ENCODE assay signal across 11 cellular contexts in genomic region chrX:16603235-16603634, GRCh38. TPM values are rescaled to one million over a fixed set of nuclear protein-coding genes. Genes with fewer than 3 reads are reported as not detected.
DNase-seq lines count a peak whose midpoint lies in the region; ATAC-seq and TF ChIP-seq lines count a peak whose summit lies in the region.
"Not testable (repeated sequence)": the region's sequence is repeated elsewhere in the genome, so short reads cannot be mapped to it uniquely, and the experiment has no call there.
"Had no signal": no experiment of that assay in that cellular context is flagged by ENCODE, and none has a peak within 500 bp of the region (broad histone marks: within the 10 kb centered on the region; RNA-seq: fewer than 3 reads in every experiment).

No MANE protein-coding gene starts in this region.

- not testable (repeated sequence) for DNase-seq in CD4-positive, alpha-beta T cell; T-helper 17 cell; activated naive CD4-positive, alpha-beta T cell treated with anti-CD3 and anti-CD28 coated beads, Interleukin-2, amount 10 ng/mL, durations not matched to agents 7 days and 5 days; heart left ventricle

- ATAC-seq in CD4-positive, alpha-beta T cell (ENCODE audit: poor library complexity); T-helper 17 cell; heart left ventricle: not testable (repeated sequence)

- WGBS in heart left ventricle, 4 donors, result 86 to 96% (median 90%) methylated on average over 6 of the region's 6 CpGs

- peak overlapping the region; percentile 95 for H3K27ac Mint-ChIP-seq in CD4-positive, alpha-beta T cell
- H3K27ac Mint-ChIP-seq in T-helper 17 cell, result peak overlapping the region; percentile 90
- H3K27ac Mint-ChIP-seq in activated naive CD4-positive, alpha-beta T cell treated with anti-CD3 and anti-CD28 coated beads, Interleukin-2, amount 10 ng/mL, durations not matched to agents 7 days and 5 days, result peak overlapping the region; percentile 99

- H3K36me3 Mint-ChIP-seq in CD4-positive, alpha-beta T cell (ENCODE audit: low read depth); T-helper 17 cell (ENCODE audit: low read depth): not testable (repeated sequence)
- peaks cover 11% of the 10 kb centered on the region for H3K36me3 Mint-ChIP-seq in activated naive CD4-positive, alpha-beta T cell treated with anti-CD3 and anti-CD28 coated beads, Interleukin-2, amount 10 ng/mL, durations not matched to agents 7 days and 5 days

- not testable (repeated sequence) for H3K9ac ChIP-seq in HUES6 (ENCODE audit: low read length); stomach smooth muscle (ENCODE audit: low read length in 2 of 2)

- intact Hi-C loops in CD4-positive, alpha-beta T cell (cut with DNase I, micrococcal nuclease); heart left ventricle (cut with DNase I): not testable (repeated sequence)

- not testable (repeated sequence) for H3K27me3 Mint-ChIP-seq in CD4-positive, alpha-beta T cell; T-helper 17 cell; activated naive CD4-positive, alpha-beta T cell treated with anti-CD3 and anti-CD28 coated beads, Interleukin-2, amount 10 ng/mL, durations not matched to agents 7 days and 5 days

- not testable (repeated sequence) for TF ChIP-seq POLR2A in heart left ventricle (IDR thresholded peaks at IDR 0.05)

- not testable (repeated sequence) for TF ChIP-seq CTCF in CD4-positive, alpha-beta T cell (IDR thresholded peaks at IDR 0.05); heart left ventricle (IDR thresholded peaks at IDR 0.05)

- POLR2A ChIA-PET in CD4-positive, alpha-beta T cell (lab: Charles Lee), result not testable (repeated sequence)

- H3K4me3 Mint-ChIP-seq in CD4-positive, alpha-beta T cell, result peak overlapping the region; percentile 85
- not testable (repeated sequence) for H3K4me3 Mint-ChIP-seq in T-helper 17 cell; activated naive CD4-positive, alpha-beta T cell treated with anti-CD3 and anti-CD28 coated beads, Interleukin-2, amount 10 ng/mL, durations not matched to agents 7 days and 5 days

- not testable (repeated sequence) for H3K4me3 ChIP-seq in HUES6 (ENCODE audit: low read depth, low read length); heart left ventricle; muscle layer of duodenum (ENCODE audit: low read depth in 1 of 2, low read length in 2 of 2); stomach smooth muscle (ENCODE audit: low read length in 2 of 2)

- not testable (repeated sequence) for H3K9me3 ChIP-seq in CD4-positive, alpha-beta T cell (ENCODE audit: control insufficient read depth, low read length); HUES6 (ENCODE audit: control insufficient read depth, insufficient read depth, low read depth, low read length); T-helper 17 cell (ENCODE audit: control insufficient read depth, low read length, poor library complexity, severe bottlenecking); heart left ventricle; muscle layer of duodenum (ENCODE audit: control insufficient read depth in 1 of 2, low read length in 2 of 2); stomach smooth muscle (ENCODE audit: control insufficient read depth in 2 of 2, low read length in 2 of 2)

- CTCF ChIA-PET in CD4-positive, alpha-beta T cell (lab: Charles Lee); activated naive CD4-positive, alpha-beta T cell treated with anti-CD3 and anti-CD28 coated beads, Interleukin-2, amount 10 ng/mL, durations not matched to agents 7 days and 5 days (lab: Charles Lee): not testable (repeated sequence)

- H3K36me3 ChIP-seq in HUES6 (ENCODE audit: control insufficient read depth, insufficient read depth, low read length), result peaks cover 36% of the 10 kb centered on the region
- H3K36me3 ChIP-seq in heart left ventricle; muscle layer of duodenum (ENCODE audit: control insufficient read depth in 1 of 2, insufficient read depth in 2 of 2, low read length in 2 of 2); stomach smooth muscle (ENCODE audit: control insufficient read depth in 2 of 2, insufficient read depth in 2 of 2, low read length in 2 of 2): not testable (repeated sequence)

- H3K4me1 ChIP-seq in HUES6 (ENCODE audit: control insufficient read depth, insufficient read depth, low read length) (peaks cover 14% of the 10 kb centered on the region; the same call in 1 of the 2 replicates), heart left ventricle (peaks cover 0 to 26% (median 4%) of the 10 kb centered on the region in 12 donors)
- H3K4me1 ChIP-seq in muscle layer of duodenum (ENCODE audit: control insufficient read depth in 1 of 2, insufficient read depth in 2 of 2, low read length in 2 of 2); stomach smooth muscle (ENCODE audit: control insufficient read depth, insufficient read depth, low read length): not testable (repeated sequence)

- not testable (repeated sequence) for H3K9me3 Mint-ChIP-seq in CD4-positive, alpha-beta T cell; activated naive CD4-positive, alpha-beta T cell treated with anti-CD3 and anti-CD28 coated beads, Interleukin-2, amount 10 ng/mL, durations not matched to agents 7 days and 5 days

- H3K4me1 Mint-ChIP-seq in CD4-positive, alpha-beta T cell (ENCODE audit: low read depth), result peaks cover 34% of the 10 kb centered on the region
- H3K4me1 Mint-ChIP-seq in T-helper 17 cell, result not testable (repeated sequence)
- H3K4me1 Mint-ChIP-seq in activated naive CD4-positive, alpha-beta T cell treated with anti-CD3 and anti-CD28 coated beads, Interleukin-2, amount 10 ng/mL, durations not matched to agents 7 days and 5 days, result peaks cover 45% of the 10 kb centered on the region

- H3K27me3 ChIP-seq in CD4-positive, alpha-beta T cell (ENCODE audit: control insufficient read depth, insufficient read depth, low read length); HUES6 (ENCODE audit: control insufficient read depth, insufficient read depth, low read length); heart left ventricle; muscle layer of duodenum (ENCODE audit: low read depth, low read length); stomach smooth muscle (ENCODE audit: control insufficient read depth in 1 of 2, insufficient read depth in 2 of 2, low read length in 2 of 2): not testable (repeated sequence)

- not testable (repeated sequence) for H3K27ac ChIP-seq in CD4-positive, alpha-beta T cell (ENCODE audit: low read depth, low read length)
- H3K27ac ChIP-seq in HUES6 (ENCODE audit: low read depth, low read length), result peak overlapping the region; percentile 32; the same call in 1 of the 2 replicates
- H3K27ac ChIP-seq in heart left ventricle, result peak overlapping the region in 9 of 12 donors; percentile 20 to 83 (median 70)
- peak overlapping the region; percentile 23 for H3K27ac ChIP-seq in muscle layer of duodenum (ENCODE audit: low read length)
- peak overlapping the region; percentile 33 for H3K27ac ChIP-seq in stomach smooth muscle (ENCODE audit: low read length)

RNA-seq across cellular contexts. Expression of gene S100G, which starts 46.7 kb away (rescaled TPM):
- total RNA-seq in CD4-positive, alpha-beta T cell, result not detected
- not detected for total RNA-seq in T-helper 17 cell
- not detected for total RNA-seq in heart left ventricle
- polyA plus RNA-seq in heart left ventricle, result not detected
- total RNA-seq: A172; CD8-positive, alpha-beta memory T cell; IMR-90 had no signal
- polyA plus RNA-seq: AG04450; CD8-positive, alpha-beta memory T cell; IMR-90 had no signal
